In the genomic region with DNA sequence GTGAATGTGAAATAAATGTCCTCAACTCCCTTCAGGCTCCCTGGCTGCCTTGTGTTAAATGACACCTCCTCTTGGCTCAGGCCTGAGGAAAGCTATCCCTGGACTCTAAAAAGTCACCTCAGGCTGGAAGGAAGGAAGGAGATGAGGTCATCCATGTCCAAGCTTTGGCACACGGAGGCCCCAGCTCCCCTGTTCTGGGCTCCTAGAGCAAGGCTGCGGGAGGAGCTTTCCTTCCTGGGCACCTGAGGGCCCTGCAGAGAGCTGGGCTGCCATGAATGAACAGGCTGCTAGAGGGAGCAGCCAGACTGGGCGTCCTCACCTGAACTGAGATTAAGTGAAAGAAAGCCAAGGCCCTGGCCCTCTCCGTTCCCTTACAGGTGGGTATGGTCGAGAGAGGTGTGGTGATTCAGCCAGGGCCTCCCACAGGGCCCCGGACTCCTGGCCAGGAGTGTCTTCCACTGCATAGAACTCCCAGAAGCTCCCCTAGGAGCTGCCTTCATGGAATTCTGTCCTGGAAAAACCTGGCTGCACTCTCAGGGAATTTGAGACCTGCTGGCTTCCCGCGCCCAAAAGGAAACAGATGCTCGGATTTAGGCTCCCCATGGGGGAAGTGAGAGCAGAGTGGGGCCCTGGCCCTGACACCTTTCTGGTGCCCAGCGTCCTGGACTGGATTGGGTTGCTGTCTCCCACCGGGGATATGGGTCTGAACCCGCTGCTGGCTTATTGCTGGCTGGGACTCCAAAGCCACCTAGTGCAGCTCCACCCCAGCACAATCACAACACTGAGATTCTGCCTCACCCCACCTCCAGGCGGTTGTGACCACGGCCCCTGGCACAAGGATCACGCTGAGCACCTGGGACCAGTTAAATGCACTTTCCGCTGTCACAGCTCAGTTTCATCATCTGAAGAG, we compare ENCODE assay signal across 11 cellular contexts. TPM values are rescaled to one million over a fixed set of nuclear protein-coding genes. Genes with fewer than 3 reads are reported as not detected.
DNase-seq lines count a peak whose midpoint lies in the region; ATAC-seq, FAIRE-seq and TF ChIP-seq lines count a peak whose summit lies in the region.
"Had no signal": no experiment of that assay in that cellular context is flagged by ENCODE, and none has a peak within 500 bp of the region (broad histone marks: within the 10 kb centered on the region; RNA-seq: fewer than 3 reads in every experiment).

No MANE protein-coding gene starts in this region.

- H3K27ac ChIP-seq in RWPE1 (peak overlapping the region; percentile 58), pancreas (no peak overlapping the region)
- H3K27ac ChIP-seq: SJSA1 had no signal

- ATAC-seq in pancreas (peak in 3 of 4 donors; percentile 15 to 35 (median 32)), GM21515 (IDR thresholded peaks at IDR 0.05; ENCODE audit: unreplicated experiment) (no peak)

- peaks cover 0 to 27% (median 21%) of the 10 kb centered on the region in 3 donors for H3K36me3 ChIP-seq in pancreas

- DNase-seq in GM12892 (ENCODE audit: insufficient read length) (peak; percentile 16), RWPE1 (ENCODE audit: low spot score) (no peak), fibroblast of pulmonary artery (ENCODE audit: low read depth) (peak; percentile 39), pancreas (peak in 1 of 6 donors; percentile 23), midbrain (lab: John Stamatoyannopoulos, UW) (no peak), GOT3 (lab: John Stamatoyannopoulos, UW) (no peak)
- no peak for DNase-seq in activated CD4-positive, alpha-beta T cell treated with anti-CD3 and anti-CD28 coated beads, Interleukin-2, amount 50 U/mL, for 4 hours
- DNase-seq: activated CD8-positive, alpha-beta memory T cell treated with anti-CD3 and anti-CD28 coated beads, Interleukin-2, amount 50 U/mL, for 48 hours; MV-4-11 had no signal

- POLR2A ChIA-PET in RWPE1 (lab: Yijun Ruan, JAX; ENCODE audit: low non-redundant PET) = no interaction called here

- no peaks in the 10 kb centered on the region for H3K27me3 ChIP-seq in pancreas
- H3K27me3 ChIP-seq: SJSA1 had no signal

- no peaks in the 10 kb centered on the region for H3K4me1 ChIP-seq in pancreas
- H3K4me1 ChIP-seq: SJSA1 had no signal

- no peaks in the 10 kb centered on the region for H3K9me3 ChIP-seq in pancreas
- H3K9me3 ChIP-seq: SJSA1 had no signal

- H3K4me3 ChIP-seq in fibroblast of pulmonary artery (replicated peaks; ENCODE audit: low read depth, low read length) (no peak overlapping the region), pancreas (no peak overlapping the region)
- H3K4me3 ChIP-seq: SJSA1 had no signal

- no peak for TF ChIP-seq CTCF in RWPE1 (conservative IDR thresholded peaks at IDR 0.05; ENCODE audit: low read depth)
- TF ChIP-seq CTCF in fibroblast of pulmonary artery (IDR thresholded peaks at IDR 0.05; ENCODE audit: low read length, missing control alignments) = no peak
- TF ChIP-seq CTCF in pancreas (IDR thresholded peaks at IDR 0.05) = no peak

- 62 to 67% methylated on average over 16 of the region's 16 CpGs for WGBS in pancreas, 2 donors

- TF ChIP-seq POLR2A in GM12892 (IDR thresholded peaks at IDR 0.05; ENCODE audit: low read depth, low read length) = no peak

- FAIRE-seq in GM12892 (lab: Jason Lieb, UNC) (no peak), pancreas (lab: Jason Lieb, UNC) (no peak)

- CTCF ChIA-PET in RWPE1 (lab: Yijun Ruan, JAX) = interaction anchor here (0.7 to 1.4 kb wide), 4 partner anchors 9 to 70 kb away, joined by 3 to 4 read pairs (median 3); no protein-coding TSS in a partner anchor

- intact Hi-C loops in pancreas (cut with DNase I) = no loop called here

RNA-seq across cellular contexts. Expression of a gene that starts 22.2 kb away (rescaled TPM):
- polyA plus RNA-seq in GM12892 (2012; ENCODE audit: missing spikeins) = not detected
- 1 to 10 TPM in 1 of 6 donors, under 1 TPM in 3, not detected in 2; 0.06 to 1.0 (median 0.09) TPM for total RNA-seq in pancreas
- polyA plus RNA-seq in pancreas = under 1 TPM; 0.14 to 0.23 TPM
- total RNA-seq: SJSA1 had no signal

RNA-seq across cellular contexts. Expression of a gene that starts 48.1 kb away (rescaled TPM):
- 5.5 TPM for polyA plus RNA-seq in GM12892 (2012; ENCODE audit: missing spikeins)
- 10 to 100 TPM in 2 of 6 donors, 1 to 10 TPM in 4; 1.0 to 24.2 (median 4.5) TPM for total RNA-seq in pancreas
- 1 to 10 TPM; 4.7 to 7.6 TPM for polyA plus RNA-seq in pancreas
- total RNA-seq: SJSA1 had no signal

Comparison
In these comparisons a context has a peak if more than half of its experiments do, and no peak if none do; other contexts are left out.
1. DNase-seq: peak in GM12892 (single experiment) and fibroblast of pulmonary artery (single experiment); none in RWPE1 (single experiment), midbrain (single experiment), GOT3 (single experiment) and activated CD4-positive, alpha-beta T cell treated with anti-CD3 and anti-CD28 coated beads, Interleukin-2, amount 50 U/mL, for 4 hours (0 of 2).